Comparison of ENCODE assay signal across 15 cellular contexts in the genomic region with DNA sequence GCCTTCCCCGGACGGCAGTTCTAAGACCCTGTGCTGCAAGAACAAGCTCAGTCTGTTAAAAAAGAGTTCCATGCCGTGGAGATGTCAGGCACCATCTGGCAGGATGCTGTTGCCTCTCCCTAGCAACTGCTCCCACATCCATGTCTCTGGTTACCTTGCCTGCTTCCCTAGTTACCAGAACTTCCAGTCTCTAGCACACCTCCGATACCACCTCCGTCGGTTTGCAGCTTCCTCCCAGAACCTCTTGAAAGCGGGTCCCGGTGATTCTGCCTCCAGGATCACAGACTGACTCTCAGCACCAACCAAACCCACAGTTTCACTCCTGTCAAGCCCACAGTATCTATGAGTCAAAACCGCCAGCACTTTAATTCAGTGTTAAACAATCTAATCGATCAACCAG.
"Had no signal": no experiment of that assay in that cellular context is flagged by ENCODE, and none has a peak within 500 bp of the region (broad histone marks: within the 10 kb centered on the region; RNA-seq: fewer than 3 reads in every experiment).

No MANE protein-coding gene starts in this region.

- H3K4me1 ChIP-seq: lower lobe of right lung had no signal

- H3K36me3 ChIP-seq: lower lobe of right lung, neutrophil, spleen, tibial nerve had no signal

- H3K27me3 ChIP-seq: neutrophil, spleen, tibial nerve had no signal

- H3K27ac ChIP-seq: lower lobe of right lung, neutrophil had no signal

- H3K27ac Mint-ChIP-seq: activated naive CD4-positive, alpha-beta T cell treated with anti-CD3 and anti-CD28 coated beads, Interleukin-2, amount 50 U/mL, for 24 hours; activated T-helper 17 cell treated with anti-CD3 and anti-CD28 coated beads, Interleukin-2, amount 50 U/mL, for 72 hours; stimulated activated naive B cell treated with anti-CD40 and anti-IgM and Interleukin-4, amounts not matched to agents 10 μg/mL and 1 μg/mL and 100 μg/mL, for 72 hours; T-helper 17 cell had no signal

- H3K36me3 Mint-ChIP-seq: activated naive CD4-positive, alpha-beta T cell treated with anti-CD3 and anti-CD28 coated beads, Interleukin-2, amount 50 U/mL, for 24 hours; stimulated activated naive B cell treated with anti-CD40 and anti-IgM and Interleukin-4, amounts not matched to agents 10 μg/mL and 1 μg/mL and 100 μg/mL, for 72 hours had no signal

- H3K9me3 ChIP-seq: lower lobe of right lung, neutrophil, spleen, tibial nerve had no signal

- ATAC-seq: activated T-helper 17 cell treated with anti-CD3 and anti-CD28 coated beads, Interleukin-2, amount 50 U/mL, for 72 hours; lower lobe of right lung; stimulated activated naive B cell treated with anti-CD40 and anti-IgM and Interleukin-4, amounts not matched to agents 10 μg/mL and 1 μg/mL and 100 μg/mL, for 72 hours; T-helper 17 cell had no signal

- H3K9me3 Mint-ChIP-seq: activated naive CD4-positive, alpha-beta T cell treated with anti-CD3 and anti-CD28 coated beads, Interleukin-2, amount 50 U/mL, for 24 hours; activated T-helper 17 cell treated with anti-CD3 and anti-CD28 coated beads, Interleukin-2, amount 50 U/mL, for 72 hours; stimulated activated naive B cell treated with anti-CD40 and anti-IgM and Interleukin-4, amounts not matched to agents 10 μg/mL and 1 μg/mL and 100 μg/mL, for 72 hours had no signal

- DNase-seq: activated CD4-positive, alpha-beta T cell treated with anti-CD3 and anti-CD28 coated beads, Interleukin-2, amount 50 U/mL, for 1 hour; activated CD4-positive, CD25-positive, alpha-beta regulatory T cell; activated T-cell treated with anti-CD3 and anti-CD28 coated beads for 4 hours; central memory CD4-positive, alpha-beta T cell; lower lobe of right lung; midbrain; spleen; stimulated activated CD4-positive, alpha-beta T cell treated with anti-CD3 and anti-CD28 coated beads, Interleukin-1b, Interleukin-23, amount 100 ng/mL, for 48 hours; stimulated activated naive B cell treated with anti-CD40 and anti-IgM and Interleukin-4, amounts not matched to agents 10 μg/mL and 1 μg/mL and 100 μg/mL, for 72 hours; T-helper 17 cell had no signal

- FAIRE-seq: TTC549 had no signal

- H3K4me3 ChIP-seq: lower lobe of right lung, spleen, tibial nerve had no signal

- H3K4me3 Mint-ChIP-seq: activated naive CD4-positive, alpha-beta T cell treated with anti-CD3 and anti-CD28 coated beads, Interleukin-2, amount 50 U/mL, for 24 hours; activated T-helper 17 cell treated with anti-CD3 and anti-CD28 coated beads, Interleukin-2, amount 50 U/mL, for 72 hours; stimulated activated naive B cell treated with anti-CD40 and anti-IgM and Interleukin-4, amounts not matched to agents 10 μg/mL and 1 μg/mL and 100 μg/mL, for 72 hours; T-helper 17 cell had no signal
